In genomic region chr1:192443616-192444015, GRCh38 we compare ENCODE assay signal across 14 cellular contexts.
DNase-seq lines count a peak whose midpoint lies in the region; ATAC-seq and TF ChIP-seq lines count a peak whose summit lies in the region.
"Had no signal": no experiment of that assay in that cellular context is flagged by ENCODE, and none has a peak within 500 bp of the region (broad histone marks: within the 10 kb centered on the region; RNA-seq: fewer than 3 reads in every experiment).

No MANE protein-coding gene starts in this region.

- H3K9me3 ChIP-seq in SK-N-SH, result no peaks in the 10 kb centered on the region
- no peaks in the 10 kb centered on the region for H3K9me3 ChIP-seq in skeletal muscle satellite cell (replicated peaks; ENCODE audit: low read length)
- H3K9me3 ChIP-seq in aorta (ENCODE audit: control insufficient read depth, low read length), result no peaks in the 10 kb centered on the region

- no peak for TF ChIP-seq RAD21 in SK-N-SH (IDR thresholded peaks at IDR 0.05; ENCODE audit: low read length)

- CTCF ChIA-PET in SK-N-SH (lab: Yijun Ruan, JAX), result no interaction called here

- intact Hi-C loops in aorta (cut with DNase I), result no loop called here

- no peaks in the 10 kb centered on the region for H3K36me3 ChIP-seq in SK-N-SH (replicated peaks in 1 of 2; ENCODE audit: control insufficient read depth in 1 of 2, insufficient read depth in 2 of 2, low read length in 1 of 2)
- H3K36me3 ChIP-seq in skeletal muscle satellite cell (ENCODE audit: insufficient read depth, low read length), result no peaks in the 10 kb centered on the region
- H3K36me3 ChIP-seq in aorta (ENCODE audit: control insufficient read depth in 1 of 2, insufficient read depth in 2 of 2, low read length in 1 of 2), result no peaks in the 10 kb centered on the region

- H3K79me2 ChIP-seq in SK-N-SH (ENCODE audit: insufficient read depth), result no peaks in the 10 kb centered on the region

- H3K27me3 ChIP-seq in SK-N-SH (ENCODE audit: insufficient read depth), result no peaks in the 10 kb centered on the region
- H3K27me3 ChIP-seq in skeletal muscle satellite cell (ENCODE audit: control insufficient read depth, insufficient read depth, low read length), result no peaks in the 10 kb centered on the region
- no peaks in the 10 kb centered on the region for H3K27me3 ChIP-seq in aorta (ENCODE audit: control insufficient read depth in 1 of 2, insufficient read depth in 2 of 2, low read length in 1 of 2)

- no peak overlapping the region for H3K9ac ChIP-seq in SK-N-SH
- H3K9ac ChIP-seq in skeletal muscle satellite cell (ENCODE audit: low read depth, low read length), result no peak overlapping the region

- POLR2A ChIA-PET in SK-N-SH (lab: Yijun Ruan, JAX), result no interaction called here

- no peaks in the 10 kb centered on the region for H4K20me1 ChIP-seq in SK-N-SH (ENCODE audit: insufficient read depth)

- DNase-seq in SK-N-SH (no peak), astrocyte of the spinal cord (ENCODE audit: low read depth, low spot score) (peak; percentile 28), fibroblast of peridontal ligament (ENCODE audit: extremely low read depth) (peak; percentile 21), aorta (no peak), AG20443 (ENCODE audit: low spot score) (no peak)
- DNase-seq in stimulated activated CD4-positive, alpha-beta T cell treated with anti-CD3 and anti-CD28 coated beads, Interleukin-4, amount 100 ng/mL, for 24 hours, result no peak
- DNase-seq: C1 segment of cervical spinal cord, NCI-H1417, NCI-H2029, NCI-H524, SIG-M5 had no signal

- H3K4me3 ChIP-seq in SK-N-SH (ENCODE audit: low read depth in 2 of 2, low read length in 1 of 2), result no peak overlapping the region
- H3K4me3 ChIP-seq in astrocyte of the spinal cord (ENCODE audit: low read depth, low read length), result no peak overlapping the region
- no peak overlapping the region for H3K4me3 ChIP-seq in skeletal muscle satellite cell (ENCODE audit: low read length)
- H3K4me3 ChIP-seq in aorta (ENCODE audit: low read length in 2 of 2), result no peak overlapping the region

- no peak overlapping the region for H3K27ac ChIP-seq in SK-N-SH (ENCODE audit: low read depth in 2 of 2, low read length in 1 of 2)
- H3K27ac ChIP-seq in aorta (ENCODE audit: low read depth in 1 of 2, low read length in 2 of 2), result no peak overlapping the region
- H3K27ac ChIP-seq: 22Rv1 had no signal

- H3K9me2 ChIP-seq in SK-N-SH, result no peaks in the 10 kb centered on the region

- H3F3A ChIP-seq in SK-N-SH (replicated peaks; ENCODE audit: insufficient read depth), result peaks cover 5% of the 10 kb centered on the region

- ATAC-seq in SK-N-SH treated with all-trans-retinoic acid at 6 μM for 48 hours (no peak; the same call in none of the 3 replicates), aorta (ENCODE audit: low FRiP score) (no peak)

- TF ChIP-seq CTCF in SK-N-SH (IDR thresholded peaks at IDR 0.05), result no peak
- no peak for TF ChIP-seq CTCF in astrocyte of the spinal cord (IDR thresholded peaks at IDR 0.05; ENCODE audit: low read depth, low read length)

- peaks cover 0 to 19% of the 10 kb centered on the region in 2 experiments; a peak in 3 of 4 replicates for H3K4me1 ChIP-seq in SK-N-SH (ENCODE audit: control insufficient read depth in 1 of 2, insufficient read depth in 2 of 2, low read depth in 1 of 2, low read length in 1 of 2)
- H3K4me1 ChIP-seq in skeletal muscle satellite cell (ENCODE audit: control insufficient read depth, insufficient read depth, low read length), result peaks cover 35% of the 10 kb centered on the region
- H3K4me1 ChIP-seq in aorta (ENCODE audit: control insufficient read depth in 1 of 2, insufficient read depth in 2 of 2, low read length in 2 of 2), result no peaks in the 10 kb centered on the region

- H3K4me2 ChIP-seq in SK-N-SH (peak overlapping the region; percentile 28; the same call in 1 of the 2 replicates), skeletal muscle satellite cell (ENCODE audit: low read length) (peak overlapping the region; percentile 54)

- in situ Hi-C loops in astrocyte of the spinal cord (cut with HindIII; ENCODE audit: low sequenced_read_pairs), result no loop called here

- no peak overlapping the region for H2AFZ ChIP-seq in SK-N-SH (ENCODE audit: low read depth)

- TF ChIP-seq EP300 in SK-N-SH (IDR thresholded peaks at IDR 0.05; ENCODE audit: borderline replicate concordance in 1 of 2, low read depth in 1 of 2, low read length in 1 of 2), result 0 out of 4 replicates have a peak, but pooled peaks of 1 of the 2 experiments have one; percentile 15

TF ChIP-seq in SK-N-SH, 30 proteins besides CTCF, POLR2A, EP300 and RAD21 (continues in another document):
- TF ChIP-seq FOXJ3 (CRISPR knock-in tag; IDR thresholded peaks at IDR 0.05) (no peak), YY1 (IDR thresholded peaks at IDR 0.05; ENCODE audit: low read depth) (no peak), MXI1 (IDR thresholded peaks at IDR 0.05; ENCODE audit: low read depth, low read length) (no peak), GATA2 (CRISPR knock-in tag; IDR thresholded peaks at IDR 0.05) (no peak), GABPA (IDR thresholded peaks at IDR 0.05; ENCODE audit: low read depth) (no peak), SIN3A (IDR thresholded peaks at IDR 0.05; ENCODE audit: borderline replicate concordance, low read depth, low read length) (no peak), MAX (IDR thresholded peaks at IDR 0.05; ENCODE audit: low read depth) (no peak), EZH2phosphoT487 (IDR thresholded peaks at IDR 0.05; ENCODE audit: borderline replicate concordance, low read depth) (no peak), NRF1 (IDR thresholded peaks at IDR 0.05; ENCODE audit: low read depth, low read length) (no peak), FOSL2 (IDR thresholded peaks at IDR 0.05; ENCODE audit: borderline replicate concordance, low read depth) (peak; percentile 83), TAF1 (IDR thresholded peaks at IDR 0.05; ENCODE audit: borderline replicate concordance, low read depth, low read length) (no peak), SMC3 (IDR thresholded peaks at IDR 0.05; ENCODE audit: low read depth, low read length) (no peak)
- TF ChIP-seq, protein P1, sequence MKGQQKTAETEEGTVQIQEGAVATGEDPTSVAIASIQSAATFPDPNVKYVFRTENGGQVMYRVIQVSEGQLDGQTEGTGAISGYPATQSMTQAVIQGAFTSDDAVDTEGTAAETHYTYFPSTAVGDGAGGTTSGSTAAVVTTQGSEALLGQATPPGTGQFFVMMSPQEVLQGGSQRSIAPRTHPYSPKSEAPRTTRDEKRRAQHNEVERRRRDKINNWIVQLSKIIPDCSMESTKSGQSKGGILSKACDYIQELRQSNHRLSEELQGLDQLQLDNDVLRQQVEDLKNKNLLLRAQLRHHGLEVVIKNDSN (IDR thresholded peaks at IDR 0.05; ENCODE audit: borderline replicate concordance, low read depth), result no peak

TF ChIP-seq in SK-N-SH treated with all-trans-retinoic acid at 6 μM for 48 hours, 23 proteins besides CTCF, POLR2A, EP300 and RAD21 (continues in another document):
- TF ChIP-seq ZC3H10 (CRISPR knock-in tag; IDR thresholded peaks at IDR 0.05) (no peak), SNAI2 (CRISPR knock-in tag; IDR thresholded peaks at IDR 0.05) (no peak), ARNTL (CRISPR knock-in tag; IDR thresholded peaks at IDR 0.05; ENCODE audit: borderline replicate concordance, low read depth) (no peak), RARB (CRISPR knock-in tag; IDR thresholded peaks at IDR 0.05) (no peak), ZNF565 (CRISPR knock-in tag; conservative IDR thresholded peaks at IDR 0.05; ENCODE audit: low read depth) (no peak), BACH2 (CRISPR knock-in tag; IDR thresholded peaks at IDR 0.05; ENCODE audit: borderline replicate concordance) (no peak), ESRRG (CRISPR knock-in tag; IDR thresholded peaks at IDR 0.05) (no peak), ZNF70 (CRISPR knock-in tag; IDR thresholded peaks at IDR 0.05) (no peak), CSDC2 (CRISPR knock-in tag; IDR thresholded peaks at IDR 0.05) (no peak), ZFP3 (CRISPR knock-in tag; IDR thresholded peaks at IDR 0.05) (no peak), ZFP30 (CRISPR knock-in tag; IDR thresholded peaks at IDR 0.05) (no peak), PPARA (CRISPR knock-in tag; IDR thresholded peaks at IDR 0.05; ENCODE audit: borderline replicate concordance) (no peak)
- TF ChIP-seq, protein P2, sequence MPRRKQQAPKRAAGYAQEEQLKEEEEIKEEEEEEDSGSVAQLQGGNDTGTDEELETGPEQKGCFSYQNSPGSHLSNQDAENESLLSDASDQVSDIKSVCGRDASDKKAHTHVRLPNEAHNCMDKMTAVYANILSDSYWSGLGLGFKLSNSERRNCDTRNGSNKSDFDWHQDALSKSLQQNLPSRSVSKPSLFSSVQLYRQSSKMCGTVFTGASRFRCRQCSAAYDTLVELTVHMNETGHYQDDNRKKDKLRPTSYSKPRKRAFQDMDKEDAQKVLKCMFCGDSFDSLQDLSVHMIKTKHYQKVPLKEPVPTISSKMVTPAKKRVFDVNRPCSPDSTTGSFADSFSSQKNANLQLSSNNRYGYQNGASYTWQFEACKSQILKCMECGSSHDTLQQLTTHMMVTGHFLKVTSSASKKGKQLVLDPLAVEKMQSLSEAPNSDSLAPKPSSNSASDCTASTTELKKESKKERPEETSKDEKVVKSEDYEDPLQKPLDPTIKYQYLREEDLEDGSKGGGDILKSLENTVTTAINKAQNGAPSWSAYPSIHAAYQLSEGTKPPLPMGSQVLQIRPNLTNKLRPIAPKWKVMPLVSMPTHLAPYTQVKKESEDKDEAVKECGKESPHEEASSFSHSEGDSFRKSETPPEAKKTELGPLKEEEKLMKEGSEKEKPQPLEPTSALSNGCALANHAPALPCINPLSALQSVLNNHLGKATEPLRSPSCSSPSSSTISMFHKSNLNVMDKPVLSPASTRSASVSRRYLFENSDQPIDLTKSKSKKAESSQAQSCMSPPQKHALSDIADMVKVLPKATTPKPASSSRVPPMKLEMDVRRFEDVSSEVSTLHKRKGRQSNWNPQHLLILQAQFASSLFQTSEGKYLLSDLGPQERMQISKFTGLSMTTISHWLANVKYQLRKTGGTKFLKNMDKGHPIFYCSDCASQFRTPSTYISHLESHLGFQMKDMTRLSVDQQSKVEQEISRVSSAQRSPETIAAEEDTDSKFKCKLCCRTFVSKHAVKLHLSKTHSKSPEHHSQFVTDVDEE (CRISPR knock-in tag; IDR thresholded peaks at IDR 0.05), result no peak
- TF ChIP-seq, protein P3, sequence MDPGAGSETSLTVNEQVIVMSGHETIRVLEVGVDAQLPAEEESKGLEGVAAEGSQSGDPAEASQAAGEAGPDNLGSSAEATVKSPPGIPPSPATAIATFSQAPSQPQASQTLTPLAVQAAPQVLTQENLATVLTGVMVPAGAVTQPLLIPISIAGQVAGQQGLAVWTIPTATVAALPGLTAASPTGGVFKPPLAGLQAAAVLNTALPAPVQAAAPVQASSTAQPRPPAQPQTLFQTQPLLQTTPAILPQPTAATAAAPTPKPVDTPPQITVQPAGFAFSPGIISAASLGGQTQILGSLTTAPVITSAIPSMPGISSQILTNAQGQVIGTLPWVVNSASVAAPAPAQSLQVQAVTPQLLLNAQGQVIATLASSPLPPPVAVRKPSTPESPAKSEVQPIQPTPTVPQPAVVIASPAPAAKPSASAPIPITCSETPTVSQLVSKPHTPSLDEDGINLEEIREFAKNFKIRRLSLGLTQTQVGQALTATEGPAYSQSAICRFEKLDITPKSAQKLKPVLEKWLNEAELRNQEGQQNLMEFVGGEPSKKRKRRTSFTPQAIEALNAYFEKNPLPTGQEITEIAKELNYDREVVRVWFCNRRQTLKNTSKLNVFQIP (CRISPR knock-in tag; IDR thresholded peaks at IDR 0.05; ENCODE audit: borderline replicate concordance, low read depth), result no peak

Comparison
In these comparisons a context has a peak if more than half of its experiments do, and no peak if none do; other contexts are left out.
1. DNase-seq: peak in astrocyte of the spinal cord (single experiment) and fibroblast of peridontal ligament (single experiment); none in SK-N-SH (single experiment), stimulated activated CD4-positive, alpha-beta T cell treated with anti-CD3 and anti-CD28 coated beads, Interleukin-4, amount 100 ng/mL, for 24 hours (single experiment), aorta (0 of 2) and AG20443 (single experiment).